In the genomic region with DNA sequence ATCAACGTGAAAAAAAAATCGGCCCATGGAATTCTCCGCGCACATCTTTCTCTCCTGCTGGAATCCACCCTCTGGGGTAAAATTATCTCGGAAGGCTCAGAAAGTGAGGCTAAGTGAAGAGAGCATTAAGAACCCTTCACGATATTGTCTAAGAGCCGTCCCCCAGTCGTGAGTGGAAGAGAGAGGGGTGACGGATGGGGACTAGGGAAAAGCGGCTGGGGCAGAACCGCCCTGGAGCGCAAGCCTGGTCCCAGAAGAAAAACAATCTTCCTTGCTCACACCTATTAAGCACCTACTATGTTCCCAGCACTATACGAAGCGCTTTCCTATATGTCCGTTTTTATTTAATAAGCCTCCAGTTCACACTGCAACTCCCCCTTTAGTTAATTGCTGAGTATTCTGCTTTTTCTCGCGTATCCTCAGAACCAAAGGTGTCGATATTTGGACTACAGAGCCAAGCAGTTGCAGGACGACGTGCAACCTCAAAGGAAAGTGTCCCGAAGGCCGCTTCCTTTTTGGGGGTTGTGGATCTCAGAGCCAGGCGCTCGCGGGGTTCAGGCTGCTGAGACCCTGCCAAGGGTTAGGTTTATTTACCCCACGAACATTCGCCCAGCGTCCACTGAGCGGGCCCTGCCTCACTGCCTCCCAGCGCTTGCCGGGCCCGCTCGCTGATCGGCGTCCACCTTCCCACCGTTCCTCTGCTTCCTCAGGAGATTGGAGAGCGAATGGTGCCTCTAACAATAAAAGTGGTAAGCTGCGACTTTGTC, we compare ENCODE assay signal across 8 cellular contexts. TPM values are rescaled to one million over a fixed set of nuclear protein-coding genes. Genes with fewer than 3 reads are reported as not detected.
DNase-seq lines count a peak whose midpoint lies in the region; ATAC-seq and TF ChIP-seq lines count a peak whose summit lies in the region.

No MANE protein-coding gene starts in this region.

- H3K9me3 Mint-ChIP-seq in T-helper 1 cell treated with Interleukin-12 subunit alpha and Interleukin-12 subunit beta and Interleukin-4 antibody, amounts not matched to agents 30 μg/mL and 1 μg/mL, for 36 hours, result no peaks in the 10 kb centered on the region

- no peak for TF ChIP-seq CTCF in thoracic aorta (IDR thresholded peaks at IDR 0.05)

- ATAC-seq in thoracic aorta (ENCODE audit: insufficient number of reproducible peaks, low FRiP score, low read depth) (no peak), GM21717 (IDR thresholded peaks at IDR 0.05; ENCODE audit: unreplicated experiment) (no peak)

- no peak overlapping the region for H3K27ac Mint-ChIP-seq in T-helper 1 cell treated with Interleukin-12 subunit alpha and Interleukin-12 subunit beta and Interleukin-4 antibody, amounts not matched to agents 30 μg/mL and 1 μg/mL, for 36 hours

- peaks cover 2% of the 10 kb centered on the region for H3K36me3 Mint-ChIP-seq in T-helper 1 cell treated with Interleukin-12 subunit alpha and Interleukin-12 subunit beta and Interleukin-4 antibody, amounts not matched to agents 30 μg/mL and 1 μg/mL, for 36 hours (ENCODE audit: low read depth)

- peaks cover 67% of the 10 kb centered on the region for H3K27me3 Mint-ChIP-seq in T-helper 1 cell treated with Interleukin-12 subunit alpha and Interleukin-12 subunit beta and Interleukin-4 antibody, amounts not matched to agents 30 μg/mL and 1 μg/mL, for 36 hours (ENCODE audit: low read depth)

- H3K27ac ChIP-seq in thoracic aorta, result peak overlapping the region in 1 of 2 donors; percentile 23

- peak overlapping the region; percentile 74 for H3K4me3 ChIP-seq in thoracic aorta

- H3K4me1 ChIP-seq in thoracic aorta (ENCODE audit: control insufficient read depth in 1 of 2, low read depth in 2 of 2), result no peaks in the 10 kb centered on the region

- DNase-seq in T-helper 1 cell (no peak), astrocyte of the hippocampus (ENCODE audit: low read depth, low spot score) (peak; percentile 61), left kidney (ENCODE audit: low read depth, low spot score) (peak; percentile 55), thoracic aorta (ENCODE audit: low spot score) (no peak), HT-29 (ENCODE audit: low spot score) (no peak), mucosa of gallbladder (ENCODE audit: low spot score) (no peak)

- H3K27me3 ChIP-seq in thoracic aorta (replicated peaks; ENCODE audit: insufficient read depth), result no peaks in the 10 kb centered on the region

- no peaks in the 10 kb centered on the region for H3K9me3 ChIP-seq in thoracic aorta

- H3K4me1 Mint-ChIP-seq in T-helper 1 cell treated with Interleukin-12 subunit alpha and Interleukin-12 subunit beta and Interleukin-4 antibody, amounts not matched to agents 30 μg/mL and 1 μg/mL, for 36 hours (ENCODE audit: low read depth), result peaks cover 12% of the 10 kb centered on the region

- H3K4me3 Mint-ChIP-seq in T-helper 1 cell treated with Interleukin-12 subunit alpha and Interleukin-12 subunit beta and Interleukin-4 antibody, amounts not matched to agents 30 μg/mL and 1 μg/mL, for 36 hours, result peak overlapping the region; percentile 67

- no peaks in the 10 kb centered on the region for H3K36me3 ChIP-seq in thoracic aorta

RNA-seq across cellular contexts. Expression of a gene that starts 0.9 kb away (rescaled TPM):
- 1 to 10 TPM; 4.2 to 8.9 TPM for total RNA-seq in thoracic aorta
- not detected in 2 replicates for total RNA-seq in HT-29 (2014; rRNA removed; shearing (Covaris generic))
- 0.81 TPM for total RNA-seq in mucosa of gallbladder

RNA-seq across cellular contexts. Expression of a gene that starts 22.2 kb away (rescaled TPM):
- total RNA-seq in thoracic aorta (10 to 100 TPM; 24.4 to 41.0 TPM), mucosa of gallbladder (26.0 TPM)
- 18.2 and 19.1 TPM in 2 replicates for total RNA-seq in HT-29 (2014; rRNA removed; shearing (Covaris generic))

RNA-seq across cellular contexts. Expression of a gene that starts 23.1 kb away (rescaled TPM):
- total RNA-seq in thoracic aorta (10 to 100 TPM; 12.3 to 16.4 TPM), mucosa of gallbladder (69.4 TPM)
- 57.6 and 64.8 TPM in 2 replicates for total RNA-seq in HT-29 (2014; rRNA removed; shearing (Covaris generic))

Comparison
In these comparisons a context has a peak if more than half of its experiments do, and no peak if none do; other contexts are left out.
1. DNase-seq: peak in astrocyte of the hippocampus (single experiment) and left kidney (single experiment); none in T-helper 1 cell (0 of 5), thoracic aorta (single experiment), HT-29 (single experiment) and mucosa of gallbladder (single experiment).